Comparison of ENCODE assay signal across 8 cellular contexts in genomic region chr11:65569973-65570918, GRCh38.
A peak's percentile ranks its signal among the peaks of the same experiment; 100 is the strongest.
DNase-seq lines count a peak whose midpoint lies in the region; ATAC-seq and TF ChIP-seq lines count a peak whose summit lies in the region.

Gene ZNRD2 (plus strand): TSS chr11:65570477. CDS start chr11:65570492, 15 bp downstream.

- ATAC-seq in GM21576 (IDR thresholded peaks at IDR 0.05; ENCODE audit: unreplicated experiment), result peak; percentile 53

- H3K9me3 ChIP-seq in mucosa of stomach (ENCODE audit: control insufficient read depth, low read length), result no peaks in the 10 kb centered on the region

- DNase-seq in DMS53 (lab: John Stamatoyannopoulos, UW) (peak; percentile 99), OCI-M2 (lab: John Stamatoyannopoulos, UW; ENCODE audit: unreplicated experiment) (peak; percentile 46), activated T-cell treated with anti-CD3 and anti-CD28 coated beads for 4 hours (peak; percentile 95), epithelial cell of prostate (ENCODE audit: low read depth, low spot score) (peak; percentile 93)
- DNase-seq in stimulated activated CD8-positive, alpha-beta memory T cell treated with anti-CD3 and anti-CD28 coated beads, Interleukin-7, amount 100 ng/mL, for 1 hour (ENCODE audit: low read depth in 2 of 2), result peak; percentile 93 to 95

- TF ChIP-seq RAD21 in Ishikawa (IDR thresholded peaks at IDR 0.05; ENCODE audit: low read depth), result peak; percentile 57

- no peak; the same call in 1 of the 2 replicates for TF ChIP-seq EP300 in Ishikawa (IDR thresholded peaks at IDR 0.05; ENCODE audit: borderline replicate concordance)

- H3K4me3 ChIP-seq in mucosa of stomach (ENCODE audit: low read length), result peak within 1 kb of the TSS; percentile 91

- H3K4me1 ChIP-seq in mucosa of stomach (ENCODE audit: control insufficient read depth, insufficient read depth, low read length), result peaks cover 51% of the 10 kb centered on the region

- H3K36me3 ChIP-seq in mucosa of stomach (ENCODE audit: control insufficient read depth, insufficient read depth, low read length), result no peaks in the 10 kb centered on the region

- no peaks in the 10 kb centered on the region for H3K27me3 ChIP-seq in mucosa of stomach (ENCODE audit: control insufficient read depth, insufficient read depth, low read length)

- H3K27ac ChIP-seq in epithelial cell of prostate, result peak within 1 kb of the TSS; percentile 96

- peak within 1 kb of the TSS; percentile 82 for H3K9ac ChIP-seq in mucosa of stomach (ENCODE audit: low read length)

TF ChIP-seq in Ishikawa, 13 proteins besides CTCF, POLR2A, EP300 and RAD21:
- TF ChIP-seq ZBTB7A (IDR thresholded peaks at IDR 0.05; ENCODE audit: low read depth), result peak; percentile 61; the same call in 1 of the 2 replicates
- peak; percentile 94 for TF ChIP-seq CREB1 (IDR thresholded peaks at IDR 0.05; ENCODE audit: low read depth)
- peak; percentile 51 for TF ChIP-seq TAF1 (IDR thresholded peaks at IDR 0.05; ENCODE audit: low read depth)
- TF ChIP-seq NFIC (IDR thresholded peaks at IDR 0.05), result peak; percentile 44; the same call in 1 of the 2 replicates
- TF ChIP-seq USF1 (IDR thresholded peaks at IDR 0.05), result no peak; the same call in 1 of the 2 replicates
- TF ChIP-seq TEAD4 (IDR thresholded peaks at IDR 0.05), result peak; percentile 20; the same call in 1 of the 2 replicates
- peak; percentile 93 for TF ChIP-seq YY1 (IDR thresholded peaks at IDR 0.05; ENCODE audit: low read depth)
- TF ChIP-seq MAX (IDR thresholded peaks at IDR 0.05), result peak; percentile 81
- no peak for TF ChIP-seq FOXM1 (IDR thresholded peaks at IDR 0.05; ENCODE audit: borderline replicate concordance, low read depth)
- peak; percentile 11; the same call in 1 of the 2 replicates for TF ChIP-seq EGR1 (IDR thresholded peaks at IDR 0.05)
- no peak for TF ChIP-seq REST (IDR thresholded peaks at IDR 0.05; ENCODE audit: low read depth)
- peak; percentile 54; the same call in 1 of the 2 replicates for TF ChIP-seq CEBPB (IDR thresholded peaks at IDR 0.05)
- peak; percentile 79 for TF ChIP-seq TCF12 (IDR thresholded peaks at IDR 0.05; ENCODE audit: low read depth)

Comparison
In these comparisons a context has a peak if more than half of its experiments do, and no peak if none do; other contexts are left out.
1. Peak in every context shown above with its lines: DNase-seq, ATAC-seq, H3K4me3 ChIP-seq and H3K27ac ChIP-seq.
2. DNase-seq: peak in every context shown above with its lines; median percentile 99 in DMS53; 95 in activated T-cell treated with anti-CD3 and anti-CD28 coated beads for 4 hours; 94 in stimulated activated CD8-positive, alpha-beta memory T cell treated with anti-CD3 and anti-CD28 coated beads, Interleukin-7, amount 100 ng/mL, for 1 hour; 93 in epithelial cell of prostate; 46 in OCI-M2.